Comparison of ENCODE assay signal across 24 cellular contexts in the genomic region with DNA sequence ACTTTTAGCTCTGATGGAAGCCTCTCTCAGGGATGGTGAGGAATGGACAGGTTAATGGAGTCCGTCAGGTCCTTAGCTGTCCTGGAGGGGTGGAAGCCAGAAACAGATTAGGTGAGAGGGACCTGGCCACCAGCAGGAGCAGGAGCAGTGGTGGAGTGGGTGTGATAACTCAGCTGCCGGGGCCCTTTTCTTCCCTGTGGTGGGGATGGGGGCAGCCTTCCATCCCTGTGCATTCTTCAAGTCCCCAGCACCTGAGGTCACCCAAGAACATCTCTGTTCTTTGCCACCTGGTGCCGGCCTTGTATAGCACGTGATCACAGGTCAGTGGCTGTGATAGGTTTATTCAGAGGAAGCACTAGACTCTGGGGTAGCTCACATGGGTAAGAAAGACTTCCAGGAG. TPM values are rescaled to one million over a fixed set of nuclear protein-coding genes. Genes with fewer than 3 reads are reported as not detected.
DNase-seq lines count a peak whose midpoint lies in the region; ATAC-seq, FAIRE-seq and TF ChIP-seq lines count a peak whose summit lies in the region.
"Had no signal": no experiment of that assay in that cellular context is flagged by ENCODE, and none has a peak within 500 bp of the region (broad histone marks: within the 10 kb centered on the region; RNA-seq: fewer than 3 reads in every experiment).

No MANE protein-coding gene starts in this region.

- H3K9me3 Mint-ChIP-seq in activated naive CD8-positive, alpha-beta T cell (ENCODE audit: low read depth) = no peaks in the 10 kb centered on the region
- H3K9me3 Mint-ChIP-seq in activated naive CD8-positive, alpha-beta T cell treated with anti-CD3 and anti-CD28 coated beads for 36 hours = no peaks in the 10 kb centered on the region
- no peaks in the 10 kb centered on the region for H3K9me3 Mint-ChIP-seq in mesothelial cell of epicardium
- H3K9me3 Mint-ChIP-seq: CD8-positive, alpha-beta memory T cell had no signal

- BruUV-seq in K562 (replicated peaks; lab: Mats Ljungman, UMichigan) = no TSS peak

- H3K27ac ChIP-seq in K562 (ENCODE audit: extremely low read depth, low read depth, low read length) = no peak overlapping the region
- H3K27ac ChIP-seq: BLaER1 treated with 17β-estradiol and CSF1 and Interleukin-3, amounts not matched to agents 10 nM and 100 nM; PC-9; RWPE1 had no signal

- no peak for TF ChIP-seq EP300 in K562 (IDR thresholded peaks at IDR 0.05; ENCODE audit: low read length)

- TF ChIP-seq CTCF in K562 (IDR thresholded peaks at IDR 0.05 in 2 of 3, conservative IDR thresholded peaks at IDR 0.05 in 1 of 3; ENCODE audit: insufficient read depth in 2 of 3, low read depth in 1 of 3, low read length in 3 of 3) = no peak
- TF ChIP-seq CTCF in mesothelial cell of epicardium (IDR thresholded peaks at IDR 0.05; ENCODE audit: unreplicated experiment) = no peak

- in situ Hi-C loops in K562 (cut with MboI) = no loop called here

- no peaks in the 10 kb centered on the region for H3K9me1 ChIP-seq in K562 (ENCODE audit: control insufficient read depth, insufficient read depth, low read length)

- CTCF ChIA-PET in K562 (lab: Yijun Ruan, JAX; ENCODE audit: low intra/inter-chr PET ratio) = no interaction called here

- peaks cover 3% of the 10 kb centered on the region for H4K20me1 ChIP-seq in K562 (replicated peaks; ENCODE audit: control insufficient read depth, insufficient read depth, low read length)

- no peak overlapping the region for H3K4me3 Mint-ChIP-seq in activated naive CD8-positive, alpha-beta T cell
- H3K4me3 Mint-ChIP-seq in activated naive CD8-positive, alpha-beta T cell treated with anti-CD3 and anti-CD28 coated beads for 36 hours = no peak overlapping the region
- no peak overlapping the region for H3K4me3 Mint-ChIP-seq in mesothelial cell of epicardium
- H3K4me3 Mint-ChIP-seq: CD8-positive, alpha-beta memory T cell had no signal

- H3K4me1 ChIP-seq in K562 (replicated peaks in 1 of 2; ENCODE audit: control insufficient read depth in 2 of 2, insufficient read depth in 2 of 2, low read length in 2 of 2) = peaks cover 0 to 12% of the 10 kb centered on the region in 2 experiments; a peak in 1 of 5 replicates
- H3K4me1 ChIP-seq: BLaER1 treated with 17β-estradiol and CSF1 and Interleukin-3, amounts not matched to agents 10 nM and 100 nM had no signal

- TF ChIP-seq RAD21 in K562 (CRISPR knock-in tag; conservative IDR thresholded peaks at IDR 0.05 in 1 of 2, IDR thresholded peaks at IDR 0.05 in 1 of 2) = no peak

- no peak for ATAC-seq in K562
- ATAC-seq: SK-N-SH treated with all-trans-retinoic acid at 6 μM for 48 hours had no signal

- no peak for DNase-seq in activated naive CD8-positive, alpha-beta T cell treated with anti-CD3 and anti-CD28 coated beads for 36 hours
- peak in 2 of 4 experiments; percentile 10 to 14 for DNase-seq in K562 (ENCODE audit: extremely low read depth in 1 of 4, low spot score in 3 of 4)
- DNase-seq in mesothelial cell of epicardium (ENCODE audit: low spot score in 2 of 2, unreplicated experiment in 2 of 2) = no peak
- no peak for DNase-seq in NCI-H2029 treated with DMSO at 0.1 percent for 48 hours (lab: John Stamatoyannopoulos, UW)
- DNase-seq in SW 1271 (lab: John Stamatoyannopoulos, UW) = no peak
- no peak for DNase-seq in NCI-H510A treated with DMSO at 0.1 percent for 48 hours (lab: John Stamatoyannopoulos, UW)
- DNase-seq: 8988T; CD8-positive, alpha-beta memory T cell; GDM1; KBM-7; NCI-H1092; NCI-H1436; NCI-H187 treated with DMSO at 0.1 percent for 48 hours; NCI-H2227 treated with DMSO at 0.1 percent for 48 hours; NCI-H510A; NCI-H748 treated with DMSO at 0.1 percent for 48 hours; PC-9; SIG-M5 had no signal

- peaks cover 8% of the 10 kb centered on the region for H3K36me3 Mint-ChIP-seq in activated naive CD8-positive, alpha-beta T cell
- no peaks in the 10 kb centered on the region for H3K36me3 Mint-ChIP-seq in activated naive CD8-positive, alpha-beta T cell treated with anti-CD3 and anti-CD28 coated beads for 36 hours
- peaks cover 27% of the 10 kb centered on the region for H3K36me3 Mint-ChIP-seq in mesothelial cell of epicardium

- H3K79me2 ChIP-seq in K562 (ENCODE audit: control insufficient read depth, insufficient read depth, low read length) = no peaks in the 10 kb centered on the region

- H3K4me1 Mint-ChIP-seq in activated naive CD8-positive, alpha-beta T cell (ENCODE audit: low read depth) = no peaks in the 10 kb centered on the region
- H3K4me1 Mint-ChIP-seq in activated naive CD8-positive, alpha-beta T cell treated with anti-CD3 and anti-CD28 coated beads for 36 hours = no peaks in the 10 kb centered on the region
- H3K4me1 Mint-ChIP-seq in mesothelial cell of epicardium = no peaks in the 10 kb centered on the region
- H3K4me1 Mint-ChIP-seq: CD8-positive, alpha-beta memory T cell had no signal

- intact Hi-C loops in K562 (cut with micrococcal nuclease) = no loop called here

- 67% methylated on average over 4 of the region's 4 CpGs for WGBS in K562 (ENCODE audit: insufficient coverage, low coverage, missing lambda C conversion rate)

- no peaks in the 10 kb centered on the region for H3K9me3 ChIP-seq in K562 (replicated peaks; ENCODE audit: control insufficient read depth, insufficient read depth, low read depth, low read length)
- H3K9me3 ChIP-seq: BLaER1 treated with 17β-estradiol and CSF1 and Interleukin-3, amounts not matched to agents 10 nM and 100 nM had no signal

- H2AFZ ChIP-seq in K562 (ENCODE audit: low read depth, low read length) = no peak overlapping the region
- H2AFZ ChIP-seq: PC-9 had no signal

- no peak overlapping the region for H3K4me3 ChIP-seq in K562
- H3K4me3 ChIP-seq: BLaER1 treated with 17β-estradiol and CSF1 and Interleukin-3, amounts not matched to agents 10 nM and 100 nM; PC-9 had no signal

- no peak overlapping the region for H3K4me2 ChIP-seq in K562 (ENCODE audit: insufficient read depth, low read length)
- H3K4me2 ChIP-seq: BLaER1 treated with 17β-estradiol and CSF1 and Interleukin-3, amounts not matched to agents 10 nM and 100 nM had no signal

- no peaks in the 10 kb centered on the region for H3K27me3 Mint-ChIP-seq in activated naive CD8-positive, alpha-beta T cell
- H3K27me3 Mint-ChIP-seq in activated naive CD8-positive, alpha-beta T cell treated with anti-CD3 and anti-CD28 coated beads for 36 hours = no peaks in the 10 kb centered on the region
- H3K27me3 Mint-ChIP-seq in mesothelial cell of epicardium (ENCODE audit: low read depth) = no peaks in the 10 kb centered on the region

- FAIRE-seq in K562 (lab: Jason Lieb, UNC) = no peak
- FAIRE-seq: H54 had no signal

- H3K36me3 ChIP-seq in K562 (ENCODE audit: control insufficient read depth, insufficient read depth, low read length) = peaks cover 41% of the 10 kb centered on the region; the same call in 1 of the 3 replicates

- POLR2A ChIA-PET in K562 (lab: Yijun Ruan, JAX) = interaction anchor here (0.6 to 0.8 kb wide), 3 partner anchors 10 to 27 kb away, joined by 3 to 4 read pairs (median 3); no protein-coding TSS in a partner anchor

- H3K27ac Mint-ChIP-seq in activated naive CD8-positive, alpha-beta T cell = peak overlapping the region; percentile 46
- H3K27ac Mint-ChIP-seq in activated naive CD8-positive, alpha-beta T cell treated with anti-CD3 and anti-CD28 coated beads for 36 hours = no peak overlapping the region
- peak overlapping the region; percentile 35 for H3K27ac Mint-ChIP-seq in mesothelial cell of epicardium

- H3K9ac ChIP-seq in K562 (ENCODE audit: insufficient read depth in 1 of 2, low read depth in 2 of 2, low read length in 2 of 2) = no peak overlapping the region
- H3K9ac ChIP-seq: BLaER1 treated with 17β-estradiol and CSF1 and Interleukin-3, amounts not matched to agents 10 nM and 100 nM had no signal

- H3K27me3 ChIP-seq in K562 (ENCODE audit: control insufficient read depth in 2 of 2, insufficient read depth in 2 of 2, low read length in 2 of 2) = no peaks in the 10 kb centered on the region
- H3K27me3 ChIP-seq: BLaER1 treated with 17β-estradiol and CSF1 and Interleukin-3, amounts not matched to agents 10 nM and 100 nM had no signal

- TF ChIP-seq POLR2A in K562 (conservative IDR thresholded peaks at IDR 0.05) = 0 out of 2 replicates have a peak, but pooled peaks have one; percentile 32

RNA-seq across cellular contexts. Expression of gene ERGIC3, which starts 16.5 kb away (rescaled TPM):
- 100 to 1,000 TPM; 105 to 107 TPM for total RNA-seq in activated naive CD8-positive, alpha-beta T cell treated with anti-CD3 and anti-CD28 coated beads for 36 hours
- 211 and 424 TPM in 2 replicates for total RNA-seq in K562 (2011; cell fraction: chromatin; rRNA removed; ENCODE audit: low replicate concordance)
- total RNA-seq in K562 (2011; cell fraction: nucleolus; rRNA removed) = 454 and 514 TPM in 2 replicates
- total RNA-seq in K562 (2011; cell fraction: nucleoplasm; rRNA removed) = 377 and 412 TPM in 2 replicates
- total RNA-seq in K562 (2014; rRNA removed) = 121 and 137 TPM in 2 replicates
- 117 and 147 TPM in 2 replicates for total RNA-seq in K562 (2014; rRNA removed; fragmentation: Illumina TruSeq; extraction: Trizol)
- 155 and 160 TPM in 2 replicates for total RNA-seq in K562 (2015; rRNA removed; fragmentation: Illumina TruSeq; extraction: Trizol)
- 176 and 184 TPM in 2 replicates for total RNA-seq in K562 (2021)
- 261 and 327 TPM in 2 replicates for polyA plus RNA-seq in K562 (2011; rRNA removed)
- polyA plus RNA-seq in K562 (2011; cell fraction: cytosol; rRNA removed) = 343 and 366 TPM in 2 replicates
- polyA plus RNA-seq in K562 (2011; cell fraction: nucleus; rRNA removed) = 397 and 401 TPM in 2 replicates
- 276 and 358 TPM in 2 replicates for polyA plus RNA-seq in K562 (2012)
- polyA plus RNA-seq in K562 (2014; fragmentation: Illumina TruSeq; extraction: Trizol) = 201 and 212 TPM in 2 replicates
- 100 to 1,000 TPM; 243 to 278 TPM for polyA plus RNA-seq in K562 (2014; fragmentation: Nextera tagmentation; extraction: Ambion mirVana)
- 153 TPM in 2 replicates for polyA plus RNA-seq in K562 (2014; rRNA removed)
- 239 and 263 TPM in 2 replicates for polyA minus RNA-seq in K562 (2011; rRNA and poly(A)+ RNA removed)
- polyA minus RNA-seq in K562 (2011; cell fraction: cytosol; rRNA and poly(A)+ RNA removed) = 86.8 and 91.6 TPM in 2 replicates
- polyA minus RNA-seq in K562 (2011; cell fraction: nucleus; rRNA and poly(A)+ RNA removed) = 43.9 and 62.1 TPM in 2 replicates
- total RNA-seq in mesothelial cell of epicardium = 253 to 258 TPM (median 255 TPM) in 3 replicates

RNA-seq across cellular contexts. Expression of gene C20orf173, which starts 29.0 kb away (rescaled TPM):
- total RNA-seq in activated naive CD8-positive, alpha-beta T cell treated with anti-CD3 and anti-CD28 coated beads for 36 hours = not detected
- not detected in 2 replicates for total RNA-seq in K562 (2011; cell fraction: chromatin; rRNA removed; ENCODE audit: low replicate concordance)
- total RNA-seq in K562 (2011; cell fraction: nucleolus; rRNA removed) = not detected in 2 replicates
- total RNA-seq in K562 (2011; cell fraction: nucleoplasm; rRNA removed) = not detected in 2 replicates
- total RNA-seq in K562 (2014; rRNA removed) = not detected in 2 replicates
- not detected in 2 replicates for total RNA-seq in K562 (2014; rRNA removed; fragmentation: Illumina TruSeq; extraction: Trizol)
- not detected in 2 replicates for total RNA-seq in K562 (2015; rRNA removed; fragmentation: Illumina TruSeq; extraction: Trizol)
- total RNA-seq in K562 (2021) = not detected in 2 replicates
- not detected in 2 replicates for polyA plus RNA-seq in K562 (2011; rRNA removed)
- not detected in 2 replicates for polyA plus RNA-seq in K562 (2011; cell fraction: cytosol; rRNA removed)
- polyA plus RNA-seq in K562 (2011; cell fraction: nucleus; rRNA removed) = not detected in 2 replicates
- not detected in 2 replicates for polyA plus RNA-seq in K562 (2012)
- not detected in 2 replicates for polyA plus RNA-seq in K562 (2014; fragmentation: Illumina TruSeq; extraction: Trizol)
- polyA plus RNA-seq in K562 (2014; fragmentation: Nextera tagmentation; extraction: Ambion mirVana) = not detected
- not detected in 2 replicates for polyA plus RNA-seq in K562 (2014; rRNA removed)
- polyA minus RNA-seq in K562 (2011; rRNA and poly(A)+ RNA removed) = not detected in 2 replicates
- not detected in 2 replicates for polyA minus RNA-seq in K562 (2011; cell fraction: cytosol; rRNA and poly(A)+ RNA removed)
- polyA minus RNA-seq in K562 (2011; cell fraction: nucleus; rRNA and poly(A)+ RNA removed) = not detected in 2 replicates
- total RNA-seq in mesothelial cell of epicardium = not detected in 3 replicates
- total RNA-seq: CD8-positive, alpha-beta memory T cell; Daoy; PC-9 had no signal
- polyA plus RNA-seq: CD8-positive, alpha-beta memory T cell had no signal

RNA-seq across cellular contexts. Expression of gene SPAG4, which starts 57.2 kb away (rescaled TPM):
- total RNA-seq in activated naive CD8-positive, alpha-beta T cell treated with anti-CD3 and anti-CD28 coated beads for 36 hours = 1 to 10 TPM; 7.8 to 8.0 TPM
- total RNA-seq in K562 (2011; cell fraction: chromatin; rRNA removed; ENCODE audit: low replicate concordance) = 15.2 and 38.2 TPM in 2 replicates
- total RNA-seq in K562 (2011; cell fraction: nucleolus; rRNA removed) = 39.1 and 46.2 TPM in 2 replicates
- 21.6 and 29.9 TPM in 2 replicates for total RNA-seq in K562 (2011; cell fraction: nucleoplasm; rRNA removed)
- total RNA-seq in K562 (2014; rRNA removed) (5.3 and 6.4 TPM in 2 replicates), K562 (2014; rRNA removed; fragmentation: Illumina TruSeq; extraction: Trizol) (2.0 and 2.8 TPM in 2 replicates), K562 (2015; rRNA removed; fragmentation: Illumina TruSeq; extraction: Trizol) (1.5 and 3.4 TPM in 2 replicates), K562 (2021) (7.2 and 9.6 TPM in 2 replicates), mesothelial cell of epicardium (4.0 to 5.5 TPM (median 4.2 TPM) in 3 replicates)
- polyA plus RNA-seq in K562 (2011; rRNA removed) (11.4 and 12.2 TPM in 2 replicates), K562 (2014; fragmentation: Illumina TruSeq; extraction: Trizol) (3.0 and 3.6 TPM in 2 replicates), K562 (2014; fragmentation: Nextera tagmentation; extraction: Ambion mirVana) (1 to 10 TPM; 1.6 to 4.6 TPM), K562 (2014; rRNA removed) (6.8 and 8.4 TPM in 2 replicates)
- 16.4 and 27.9 TPM in 2 replicates for polyA plus RNA-seq in K562 (2011; cell fraction: cytosol; rRNA removed)
- polyA plus RNA-seq in K562 (2011; cell fraction: nucleus; rRNA removed) = 79.8 and 97.3 TPM in 2 replicates
- 9.4 and 16.3 TPM in 2 replicates for polyA plus RNA-seq in K562 (2012)
- polyA minus RNA-seq in K562 (2011; rRNA and poly(A)+ RNA removed) = 1.6 and 3.6 TPM in 2 replicates
- polyA minus RNA-seq in K562 (2011; cell fraction: cytosol; rRNA and poly(A)+ RNA removed) = 4.5 and 7.3 TPM in 2 replicates
- polyA minus RNA-seq in K562 (2011; cell fraction: nucleus; rRNA and poly(A)+ RNA removed) = 11.2 and 12.4 TPM in 2 replicates
